In the genomic region with DNA sequence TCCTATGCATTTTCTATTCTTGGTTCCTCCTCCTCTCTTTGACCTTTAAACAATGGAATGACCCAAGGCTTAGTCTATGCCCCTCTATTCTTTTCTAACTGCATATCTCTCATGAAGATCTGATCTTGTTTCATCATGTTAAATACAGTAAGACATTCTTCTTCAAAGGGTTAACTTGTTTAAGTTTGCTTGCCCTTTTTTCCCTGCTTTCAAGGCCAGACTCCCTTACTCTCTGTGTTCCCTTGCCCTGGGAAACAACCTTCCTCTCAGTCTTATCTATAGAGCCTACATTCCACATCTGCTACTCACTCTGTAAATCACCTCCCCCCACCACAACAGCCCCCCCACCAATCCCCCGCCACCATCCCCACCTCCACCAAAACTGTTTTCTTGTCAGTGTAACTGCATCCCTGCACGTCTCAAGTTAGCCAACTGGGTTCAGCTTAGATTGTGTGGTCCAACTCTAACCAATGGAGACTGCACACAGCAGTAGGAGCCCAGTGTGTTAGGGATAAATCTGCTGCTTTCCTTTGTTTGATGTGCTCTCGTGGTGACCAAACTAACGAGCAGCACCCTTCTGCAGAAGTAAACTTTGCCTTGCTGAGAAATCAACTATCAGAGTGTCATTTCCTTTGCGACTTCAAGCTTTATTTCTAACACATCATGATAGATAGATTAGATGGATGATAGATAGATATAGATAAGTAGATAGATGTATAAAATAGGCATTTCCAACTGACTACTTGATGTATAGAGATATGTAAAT, we compare ENCODE assay signal across 20 cellular contexts. TPM values are rescaled to one million over a fixed set of nuclear protein-coding genes. Genes with fewer than 3 reads are reported as not detected.
DNase-seq lines count a peak whose midpoint lies in the region; ATAC-seq and TF ChIP-seq lines count a peak whose summit lies in the region.
"Had no signal": no experiment of that assay in that cellular context is flagged by ENCODE, and none has a peak within 500 bp of the region (broad histone marks: within the 10 kb centered on the region; RNA-seq: fewer than 3 reads in every experiment).

No MANE protein-coding gene starts in this region.

- H3K4me3 ChIP-seq in neural progenitor cell: no peak overlapping the region
- H3K4me3 ChIP-seq: BLaER1 treated with 17β-estradiol and CSF1 and Interleukin-3, amounts not matched to agents 10 nM and 100 nM; GM23248 had no signal

- no peak overlapping the region for H3K27ac ChIP-seq in neural progenitor cell
- H3K27ac ChIP-seq: 22Rv1; BLaER1 treated with 17β-estradiol and CSF1 and Interleukin-3, amounts not matched to agents 10 nM and 100 nM had no signal

- peak overlapping the region; percentile 24 for H3K4me2 ChIP-seq in neural progenitor cell

- H3K4me1 ChIP-seq in neural progenitor cell: no peaks in the 10 kb centered on the region
- H3K4me1 ChIP-seq: BE2C had no signal

- H3K27ac Mint-ChIP-seq in neural progenitor cell: no peak overlapping the region
- no peak overlapping the region for H3K27ac Mint-ChIP-seq in HFFc6
- H3K27ac Mint-ChIP-seq in WTC11: no peak overlapping the region
- H3K27ac Mint-ChIP-seq: CD14-positive monocyte; CD4-positive, alpha-beta T cell; CD8-positive, alpha-beta memory T cell had no signal

- no peak overlapping the region for H2AFZ ChIP-seq in neural progenitor cell (replicated peaks)
- H2AFZ ChIP-seq: GM23248 had no signal

- H3K36me3 Mint-ChIP-seq in neural progenitor cell: peaks cover 16% of the 10 kb centered on the region
- H3K36me3 Mint-ChIP-seq in HFFc6 (ENCODE audit: low read depth): peaks cover 5% of the 10 kb centered on the region; the same call in 1 of the 2 replicates
- H3K36me3 Mint-ChIP-seq in WTC11: peaks cover 20% of the 10 kb centered on the region
- H3K36me3 Mint-ChIP-seq: CD14-positive monocyte had no signal

- no peaks in the 10 kb centered on the region for H3F3A ChIP-seq in neural progenitor cell (ENCODE audit: low read depth)

- no peaks in the 10 kb centered on the region for H4K20me1 ChIP-seq in neural progenitor cell (ENCODE audit: low read depth)
- H4K20me1 ChIP-seq: BLaER1 treated with 17β-estradiol and CSF1 and Interleukin-3, amounts not matched to agents 10 nM and 100 nM had no signal

- H3K4me1 Mint-ChIP-seq in neural progenitor cell: no peaks in the 10 kb centered on the region
- H3K4me1 Mint-ChIP-seq in HFFc6 (ENCODE audit: low read depth): no peaks in the 10 kb centered on the region
- H3K4me1 Mint-ChIP-seq in WTC11: peaks cover 6% of the 10 kb centered on the region
- H3K4me1 Mint-ChIP-seq: CD14-positive monocyte; CD8-positive, alpha-beta memory T cell had no signal

- CTCF ChIA-PET in WTC11 (lab: Charles Lee): no interaction called here

- H3K27me3 Mint-ChIP-seq in neural progenitor cell (ENCODE audit: insufficient read depth, low read depth) (peaks cover 4% of the 10 kb centered on the region), HFFc6 (ENCODE audit: insufficient read depth) (no peaks in the 10 kb centered on the region; the same call in none of the 2 replicates), WTC11 (ENCODE audit: low read depth) (peaks cover 4% of the 10 kb centered on the region; the same call in 1 of the 2 replicates)
- H3K27me3 Mint-ChIP-seq: CD4-positive, alpha-beta T cell; CD8-positive, alpha-beta memory T cell had no signal

- H3K9ac ChIP-seq in neural progenitor cell: no peak overlapping the region
- H3K9ac ChIP-seq: BLaER1 treated with 17β-estradiol and CSF1 and Interleukin-3, amounts not matched to agents 10 nM and 100 nM; GM23248 had no signal

- no peaks in the 10 kb centered on the region for H3K79me2 ChIP-seq in neural progenitor cell (ENCODE audit: low read depth)

- DNase-seq in DMS53 (lab: John Stamatoyannopoulos, UW) (peak; percentile 4), DMS53 treated with DMSO at 0.1 percent for 48 hours (lab: John Stamatoyannopoulos, UW; ENCODE audit: unreplicated experiment) (no peak), M059J (ENCODE audit: low read depth) (peak; percentile 12), neural progenitor cell (ENCODE audit: low spot score) (no peak), HFFc6 (no peak), mesenteric fat pad (ENCODE audit: low spot score) (no peak), WTC11 (ENCODE audit: low spot score) (no peak)
- DNase-seq: ACHN; AML-193; BE2C; CD4-positive, alpha-beta T cell; CD8-positive, alpha-beta memory T cell; DMS 273 treated with DMSO at 0.1 percent for 48 hours; DND-41; GM23248; H7; HCEC 1CT had no signal

- ATAC-seq in WTC11: no peak

- no peaks in the 10 kb centered on the region for H3K36me3 ChIP-seq in neural progenitor cell
- H3K36me3 ChIP-seq: BE2C had no signal

- H3K9me3 Mint-ChIP-seq in neural progenitor cell (peaks cover 23% of the 10 kb centered on the region), HFFc6 (peaks cover 37% of the 10 kb centered on the region), WTC11 (peaks cover 29% of the 10 kb centered on the region)

- no peaks in the 10 kb centered on the region for H3K9me3 ChIP-seq in neural progenitor cell (ENCODE audit: low read depth)
- H3K9me3 ChIP-seq: BE2C had no signal

- TF ChIP-seq CTCF in neural progenitor cell (IDR thresholded peaks at IDR 0.05) (no peak), HFFc6 (IDR thresholded peaks at IDR 0.05) (no peak), WTC11 (IDR thresholded peaks at IDR 0.05) (no peak)

- POLR2A ChIA-PET in WTC11 (lab: Charles Lee): no interaction called here

- no peak overlapping the region for H3K4me3 Mint-ChIP-seq in neural progenitor cell
- no peak overlapping the region for H3K4me3 Mint-ChIP-seq in HFFc6
- no peak overlapping the region for H3K4me3 Mint-ChIP-seq in WTC11
- H3K4me3 Mint-ChIP-seq: CD14-positive monocyte; CD4-positive, alpha-beta T cell; CD8-positive, alpha-beta memory T cell had no signal

- no peaks in the 10 kb centered on the region for H3K27me3 ChIP-seq in neural progenitor cell
- H3K27me3 ChIP-seq: BE2C; BLaER1 treated with 17β-estradiol and CSF1 and Interleukin-3, amounts not matched to agents 10 nM and 100 nM had no signal

TF ChIP-seq in WTC11, 78 proteins besides CTCF, POLR2A, EP300 and RAD21 (continues in another document):
- TF ChIP-seq RELA (CRISPR knock-in tag; IDR thresholded peaks at IDR 0.05; ENCODE audit: borderline replicate concordance) (no peak), NR2C2 (CRISPR knock-in tag; IDR thresholded peaks at IDR 0.05) (no peak), MXD4 (CRISPR knock-in tag; IDR thresholded peaks at IDR 0.05; ENCODE audit: borderline replicate concordance) (no peak), ZNF396 (CRISPR knock-in tag; IDR thresholded peaks at IDR 0.05; ENCODE audit: borderline replicate concordance) (no peak), ZNF423 (CRISPR knock-in tag; IDR thresholded peaks at IDR 0.05) (no peak), ESRRA (CRISPR knock-in tag; IDR thresholded peaks at IDR 0.05; ENCODE audit: borderline replicate concordance) (no peak), ARID4B (CRISPR knock-in tag; IDR thresholded peaks at IDR 0.05; ENCODE audit: borderline replicate concordance) (no peak), HMGA2 (CRISPR knock-in tag; IDR thresholded peaks at IDR 0.05) (no peak), ZNF121 (CRISPR knock-in tag; IDR thresholded peaks at IDR 0.05) (no peak), NR1H2 (CRISPR knock-in tag; IDR thresholded peaks at IDR 0.05) (no peak)
- TF ChIP-seq, protein P1, sequence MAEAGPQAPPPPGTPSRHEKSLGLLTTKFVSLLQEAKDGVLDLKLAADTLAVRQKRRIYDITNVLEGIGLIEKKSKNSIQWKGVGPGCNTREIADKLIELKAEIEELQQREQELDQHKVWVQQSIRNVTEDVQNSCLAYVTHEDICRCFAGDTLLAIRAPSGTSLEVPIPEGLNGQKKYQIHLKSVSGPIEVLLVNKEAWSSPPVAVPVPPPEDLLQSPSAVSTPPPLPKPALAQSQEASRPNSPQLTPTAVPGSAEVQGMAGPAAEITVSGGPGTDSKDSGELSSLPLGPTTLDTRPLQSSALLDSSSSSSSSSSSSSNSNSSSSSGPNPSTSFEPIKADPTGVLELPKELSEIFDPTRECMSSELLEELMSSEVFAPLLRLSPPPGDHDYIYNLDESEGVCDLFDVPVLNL (CRISPR knock-in tag; IDR thresholded peaks at IDR 0.05; ENCODE audit: borderline replicate concordance, low read depth): no peak

RNA-seq across cellular contexts. Expression of gene SPTLC3, which starts 12.6 kb away (rescaled TPM):
- 3.0 and 9.2 TPM in 2 replicates for total RNA-seq in M059J (2014; rRNA removed; shearing (Covaris generic))
- total RNA-seq in neural progenitor cell (ENCODE audit: low replicate concordance): 2.3 and 4.2 TPM in 2 replicates
- not detected for total RNA-seq in HFFc6 (2021; fragmentation: NEBNext Ultra II Directional; extraction: Animal tissue kit (Norgen Biotek cat#: 25700))
- total RNA-seq in mesenteric fat pad: 6.5 TPM
- 0.13 to 0.64 TPM (median 0.48 TPM) in 3 replicates for total RNA-seq in WTC11 (2021)
- total RNA-seq: CD8-positive, alpha-beta memory T cell had no signal

Comparison
In these comparisons a context has a peak if more than half of its experiments do, and no peak if none do; other contexts are left out.
1. DNase-seq: peak in DMS53 (single experiment) and M059J (single experiment); none in DMS53 treated with DMSO at 0.1 percent for 48 hours (single experiment), neural progenitor cell (single experiment), HFFc6 (single experiment), mesenteric fat pad (single experiment) and WTC11 (single experiment).